Comparison of ENCODE assay signal across 9 cellular contexts in genomic region chr16:12459401-12459791, GRCh38.
DNase-seq lines count a peak whose midpoint lies in the region; ATAC-seq and TF ChIP-seq lines count a peak whose summit lies in the region.
"Had no signal": no experiment of that assay in that cellular context is flagged by ENCODE, and none has a peak within 500 bp of the region (broad histone marks: within the 10 kb centered on the region; RNA-seq: fewer than 3 reads in every experiment).

No MANE protein-coding gene starts in this region.

- no peak for TF ChIP-seq CTCF in right atrium auricular region (IDR thresholded peaks at IDR 0.05)

- WGBS in thymus, result 42% methylated on average over 7 of the region's 7 CpGs

- no peaks in the 10 kb centered on the region for H3K36me3 ChIP-seq in right atrium auricular region
- no peaks in the 10 kb centered on the region for H3K36me3 ChIP-seq in thymus (ENCODE audit: control insufficient read depth, insufficient read depth)

- H3K4me3 ChIP-seq in right atrium auricular region (no peak overlapping the region), thymus (ENCODE audit: low read length) (no peak overlapping the region)
- H3K4me3 ChIP-seq: coronary artery had no signal

- H3K9me3 ChIP-seq in right atrium auricular region (no peaks in the 10 kb centered on the region), thymus (ENCODE audit: control insufficient read depth) (no peaks in the 10 kb centered on the region)

- peak overlapping the region; percentile 63 for H3K4me3 Mint-ChIP-seq in activated CD4-positive, alpha-beta T cell treated with anti-CD3 and anti-CD28 coated beads, Interleukin-2, amount 10 ng/mL, durations not matched to agents 24 days and 14 days

- no peaks in the 10 kb centered on the region for H3K36me3 Mint-ChIP-seq in activated CD4-positive, alpha-beta T cell treated with anti-CD3 and anti-CD28 coated beads, Interleukin-2, amount 10 ng/mL, durations not matched to agents 24 days and 14 days (ENCODE audit: low read depth)

- intact Hi-C loops in activated CD4-positive, alpha-beta T cell treated with anti-CD3 and anti-CD28 coated beads, Interleukin-2, amount 10 ng/mL, durations not matched to agents 24 days and 14 days (cut with micrococcal nuclease), result loop anchor here (5.0 to 10.0 kb wide), 2 partner anchors 113 to 995 kb away; no protein-coding TSS in a partner anchor

- ATAC-seq in HG03565 (IDR thresholded peaks at IDR 0.05; ENCODE audit: unreplicated experiment), result no peak
- ATAC-seq in HG03095 (IDR thresholded peaks at IDR 0.05; ENCODE audit: unreplicated experiment), result no peak

- DNase-seq in activated CD4-positive, alpha-beta T cell treated with anti-CD3 and anti-CD28 coated beads, Interleukin-2, amount 10 ng/mL, durations not matched to agents 24 days and 14 days, result no peak
- no peak for DNase-seq in activated CD4-positive, alpha-beta T cell treated with anti-CD3 and anti-CD28 coated beads, Interleukin-2, amount 50 U/mL, for 4 hours
- DNase-seq in OCI-M1 (lab: John Stamatoyannopoulos, UW), result peak; percentile 56
- DNase-seq in right atrium auricular region (ENCODE audit: low spot score), result peak; percentile 71
- no peak for DNase-seq in LoVo (ENCODE audit: low spot score)

- H3K4me1 ChIP-seq in right atrium auricular region, result peaks cover 0 to 5% of the 10 kb centered on the region in 2 donors
- H3K4me1 ChIP-seq in thymus (ENCODE audit: control insufficient read depth, insufficient read depth, low read length), result peaks cover 7% of the 10 kb centered on the region

- H3K27me3 ChIP-seq in right atrium auricular region, result no peaks in the 10 kb centered on the region
- no peaks in the 10 kb centered on the region for H3K27me3 ChIP-seq in thymus (ENCODE audit: control insufficient read depth, insufficient read depth)

- no peaks in the 10 kb centered on the region for H3K27me3 Mint-ChIP-seq in activated CD4-positive, alpha-beta T cell treated with anti-CD3 and anti-CD28 coated beads, Interleukin-2, amount 10 ng/mL, durations not matched to agents 24 days and 14 days

- peak overlapping the region; percentile 93 for H3K27ac Mint-ChIP-seq in activated CD4-positive, alpha-beta T cell treated with anti-CD3 and anti-CD28 coated beads, Interleukin-2, amount 10 ng/mL, durations not matched to agents 24 days and 14 days

- H3K9me3 Mint-ChIP-seq in activated CD4-positive, alpha-beta T cell treated with anti-CD3 and anti-CD28 coated beads, Interleukin-2, amount 10 ng/mL, durations not matched to agents 24 days and 14 days, result no peaks in the 10 kb centered on the region

- peaks cover 21% of the 10 kb centered on the region for H3K4me1 Mint-ChIP-seq in activated CD4-positive, alpha-beta T cell treated with anti-CD3 and anti-CD28 coated beads, Interleukin-2, amount 10 ng/mL, durations not matched to agents 24 days and 14 days

- H3K27ac ChIP-seq in right atrium auricular region, result no peak overlapping the region
- peak overlapping the region; percentile 71 for H3K27ac ChIP-seq in thymus (ENCODE audit: low read depth)

Comparison
In these comparisons a context has a peak if more than half of its experiments do, and no peak if none do; other contexts are left out.
1. DNase-seq: peak in OCI-M1 (single experiment) and right atrium auricular region (single experiment); none in activated CD4-positive, alpha-beta T cell treated with anti-CD3 and anti-CD28 coated beads, Interleukin-2, amount 10 ng/mL, durations not matched to agents 24 days and 14 days (single experiment), activated CD4-positive, alpha-beta T cell treated with anti-CD3 and anti-CD28 coated beads, Interleukin-2, amount 50 U/mL, for 4 hours (0 of 2) and LoVo (single experiment).